ENCODE assay signal across 22 cellular contexts in the genomic region with DNA sequence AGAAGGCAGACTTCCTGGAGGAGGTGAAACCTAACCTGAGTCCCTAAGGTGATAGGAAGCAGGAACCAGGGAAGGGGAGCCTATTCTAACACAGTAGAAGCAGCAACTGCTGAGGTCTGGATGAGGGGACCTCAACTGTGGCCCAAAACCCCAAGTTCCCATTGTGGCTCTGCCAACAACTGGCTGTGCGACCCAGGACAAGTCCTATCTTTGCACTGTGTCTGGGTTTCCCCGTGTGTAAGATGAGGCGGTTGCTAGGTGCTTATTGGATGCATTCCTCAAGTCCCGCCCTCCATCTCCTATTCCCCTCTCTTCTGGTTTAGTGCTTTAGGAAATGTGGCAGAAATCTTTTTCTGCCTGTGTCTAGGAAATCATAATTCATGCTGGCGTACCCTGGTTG.
"Had no signal": no experiment of that assay in that cellular context is flagged by ENCODE, and none has a peak within 500 bp of the region (broad histone marks: within the 10 kb centered on the region; RNA-seq: fewer than 3 reads in every experiment).

No MANE protein-coding gene starts in this region.

- H3K27me3 ChIP-seq: adrenal gland, ovary, transverse colon, uterus had no signal

- ATAC-seq: activated naive CD4-positive, alpha-beta T cell treated with anti-CD3 and anti-CD28 coated beads, Interleukin-2, amount 50 U/mL, for 72 hours; gastrocnemius medialis; left ventricle myocardium superior; mucosa of descending colon; psoas muscle; right cardiac atrium; stimulated activated naive CD8-positive, alpha-beta T cell treated with anti-CD3 and anti-CD28 coated beads, Interleukin-15, Interleukin-2, amounts not matched to agents 100 U/mL and 50 U/mL, for 24 hours had no signal

- H3K4me1 ChIP-seq: adrenal gland, gastrocnemius medialis, psoas muscle, transverse colon, uterus had no signal

- H3K36me3 ChIP-seq: adrenal gland, cardiac muscle cell, gastrocnemius medialis, ovary, transverse colon, uterus had no signal

- H3K9me3 ChIP-seq: adrenal gland, gastrocnemius medialis, mucosa of descending colon, ovary, psoas muscle, transverse colon, uterus had no signal

- DNase-seq: activated CD4-positive, alpha-beta T cell treated with anti-CD3 and anti-CD28 coated beads, Interleukin-2, amount 50 U/mL, for 48 hours; activated gamma-delta T cell treated with Interleukin-2 at 50 U/mL for 16 hours; activated T-cell treated with anti-CD3 and anti-CD28 coated beads for 4 hours; adrenal gland; erythroblast; gastrocnemius medialis; head of caudate nucleus; left ventricle myocardium superior; mesenchymal stem cell; mucosa of descending colon; naive B cell; psoas muscle; right cardiac atrium; stimulated activated naive CD8-positive, alpha-beta T cell treated with anti-CD3 and anti-CD28 coated beads, Interleukin-15, Interleukin-2, amounts not matched to agents 100 U/mL and 50 U/mL, for 24 hours; substantia nigra; T-helper 2 cell; transverse colon; uterus had no signal

- H3K4me3 ChIP-seq: adrenal gland, cardiac muscle cell, gastrocnemius medialis, mucosa of descending colon, ovary, psoas muscle, skin epidermis, transverse colon, uterus had no signal

- H3K27ac ChIP-seq: adrenal gland, cardiac muscle cell, gastrocnemius medialis, ovary, psoas muscle, skin epidermis, uterus had no signal
